ENCODE assay signal across 19 cellular contexts in genomic region chrX:107632291-107632690, GRCh38. TPM values are rescaled to one million over a fixed set of nuclear protein-coding genes. Genes with fewer than 3 reads are reported as not detected.
DNase-seq lines count a peak whose midpoint lies in the region; ATAC-seq and TF ChIP-seq lines count a peak whose summit lies in the region.
"Had no signal": no experiment of that assay in that cellular context is flagged by ENCODE, and none has a peak within 500 bp of the region (broad histone marks: within the 10 kb centered on the region; RNA-seq: fewer than 3 reads in every experiment).

No MANE protein-coding gene starts in this region.

- H3K4me3 ChIP-seq in gastroesophageal sphincter = no peak overlapping the region
- H3K4me3 ChIP-seq in GM23338 = no peak overlapping the region
- H3K4me3 ChIP-seq: K562, MG63, SJSA1 had no signal

- no peak for TF ChIP-seq EP300 in gastroesophageal sphincter (IDR thresholded peaks at IDR 0.05)

- H3F3A ChIP-seq in GM23338 (replicated peaks; ENCODE audit: low read depth) = no peaks in the 10 kb centered on the region

- H3K4me1 ChIP-seq in gastroesophageal sphincter (peaks cover 0 to 16% (median 0%) of the 10 kb centered on the region in 3 donors), GM23338 (ENCODE audit: insufficient read depth) (peaks cover 5% of the 10 kb centered on the region; the same call in 1 of the 2 replicates)

- no peaks in the 10 kb centered on the region for H3K27me3 ChIP-seq in gastroesophageal sphincter
- H3K27me3 ChIP-seq in GM23338 (ENCODE audit: insufficient read depth) = no peaks in the 10 kb centered on the region
- H3K27me3 ChIP-seq: MG63, SJSA1 had no signal

- peak overlapping the region; percentile 53 for H3K4me3 Mint-ChIP-seq in HFFc6
- H3K4me3 Mint-ChIP-seq in activated T-helper 17 cell treated with anti-CD3 and anti-CD28 coated beads, Interleukin-2, amount 50 U/mL, for 72 hours = peak overlapping the region; percentile 13
- no peak overlapping the region for H3K4me3 Mint-ChIP-seq in GM23338

- H4K20me1 ChIP-seq in GM23338 (replicated peaks; ENCODE audit: insufficient read depth) = peaks cover 15% of the 10 kb centered on the region

- H3K9me3 Mint-ChIP-seq in HFFc6 = no peaks in the 10 kb centered on the region
- no peaks in the 10 kb centered on the region for H3K9me3 Mint-ChIP-seq in activated T-helper 17 cell treated with anti-CD3 and anti-CD28 coated beads, Interleukin-2, amount 50 U/mL, for 72 hours
- no peaks in the 10 kb centered on the region for H3K9me3 Mint-ChIP-seq in GM23338
- H3K9me3 Mint-ChIP-seq: CD8-positive, alpha-beta memory T cell had no signal

- peaks cover 87% of the 10 kb centered on the region for H3K79me2 ChIP-seq in GM23338 (replicated peaks; ENCODE audit: insufficient read depth)

- H3K27ac ChIP-seq in gastroesophageal sphincter (no peak overlapping the region), GM23338 (ENCODE audit: low read depth) (no peak overlapping the region)
- H3K27ac ChIP-seq: HL-60, SJSA1 had no signal

- no peak for TF ChIP-seq POLR2A in gastroesophageal sphincter (IDR thresholded peaks at IDR 0.05)

- H2AFZ ChIP-seq in GM23338 = no peak overlapping the region

- H3K27me3 Mint-ChIP-seq in HFFc6 (ENCODE audit: insufficient read depth) (no peaks in the 10 kb centered on the region), GM23338 (ENCODE audit: insufficient read depth, low read depth, poor library complexity) (no peaks in the 10 kb centered on the region)
- H3K27me3 Mint-ChIP-seq in activated T-helper 17 cell treated with anti-CD3 and anti-CD28 coated beads, Interleukin-2, amount 50 U/mL, for 72 hours = no peaks in the 10 kb centered on the region

- H3K4me1 Mint-ChIP-seq in HFFc6 (ENCODE audit: low read depth) (peaks cover 32% of the 10 kb centered on the region), GM23338 (peaks cover 14% of the 10 kb centered on the region; the same call in 2 of the 3 replicates)
- peaks cover 10% of the 10 kb centered on the region for H3K4me1 Mint-ChIP-seq in activated T-helper 17 cell treated with anti-CD3 and anti-CD28 coated beads, Interleukin-2, amount 50 U/mL, for 72 hours

- H3K9me2 ChIP-seq in GM23338 (ENCODE audit: insufficient read depth) = no peaks in the 10 kb centered on the region

- no peak for ATAC-seq in activated T-helper 17 cell treated with anti-CD3 and anti-CD28 coated beads, Interleukin-2, amount 50 U/mL, for 72 hours (replicated peaks)
- ATAC-seq in gastroesophageal sphincter (no peak), GM23338 (no peak)
- ATAC-seq: K562 had no signal

- H3K36me3 Mint-ChIP-seq in HFFc6 (ENCODE audit: low read depth) = no peaks in the 10 kb centered on the region
- H3K36me3 Mint-ChIP-seq in activated T-helper 17 cell treated with anti-CD3 and anti-CD28 coated beads, Interleukin-2, amount 50 U/mL, for 72 hours (ENCODE audit: low read depth) = peaks cover 20% of the 10 kb centered on the region
- peaks cover 5% of the 10 kb centered on the region for H3K36me3 Mint-ChIP-seq in GM23338 (ENCODE audit: low read depth)

- H3K36me3 ChIP-seq in gastroesophageal sphincter (no peaks in the 10 kb centered on the region), GM23338 (ENCODE audit: insufficient read depth) (no peaks in the 10 kb centered on the region)
- H3K36me3 ChIP-seq: SJSA1 had no signal

- no peaks in the 10 kb centered on the region for H3K9me3 ChIP-seq in gastroesophageal sphincter
- H3K9me3 ChIP-seq: MG63, SJSA1 had no signal

- DNase-seq in ELR (ENCODE audit: low read depth) = peak; percentile 13
- peak; percentile 34 for DNase-seq in HFFc6
- DNase-seq in iris pigment epithelial cell (ENCODE audit: low read depth) = peak; percentile 35
- no peak for DNase-seq in NCI-H524 treated with DMSO at 0.1 percent for 48 hours (lab: John Stamatoyannopoulos, UW)
- no peak for DNase-seq in NCI-H2029 (lab: John Stamatoyannopoulos, UW)
- no peak for DNase-seq in GM23338 (ENCODE audit: low spot score)
- DNase-seq: CD8-positive, alpha-beta memory T cell; MG63; NCI-H1105 treated with DMSO at 0.1 percent for 48 hours; NCI-H1930; NCI-H510A treated with DMSO at 0.1 percent for 48 hours; NK-92 treated with Interleukin-12 subunit alpha and Interleukin-12 subunit beta, amount 100 ng/mL, for 24 hours; OCI-M1; SW 1271 had no signal

- H3K4me2 ChIP-seq in GM23338 = no peak overlapping the region

- H3K27ac Mint-ChIP-seq in HFFc6 (peak overlapping the region; percentile 55), GM23338 (no peak overlapping the region)
- H3K27ac Mint-ChIP-seq in activated T-helper 17 cell treated with anti-CD3 and anti-CD28 coated beads, Interleukin-2, amount 50 U/mL, for 72 hours = no peak overlapping the region
- H3K27ac Mint-ChIP-seq: CD8-positive, alpha-beta memory T cell had no signal

- TF ChIP-seq CTCF in HFFc6 (IDR thresholded peaks at IDR 0.05) = no peak
- no peak for TF ChIP-seq CTCF in gastroesophageal sphincter (IDR thresholded peaks at IDR 0.05)
- TF ChIP-seq CTCF in GM23338 (conservative IDR thresholded peaks at IDR 0.05; ENCODE audit: low read depth in 2 of 2) = no peak

TF ChIP-seq in GM23338, 12 proteins besides CTCF, POLR2A, EP300 and RAD21 (continues in another document):
- TF ChIP-seq POLR2AphosphoS5 (IDR thresholded peaks at IDR 0.05; ENCODE audit: low read depth) (no peak), NANOG (IDR thresholded peaks at IDR 0.05; ENCODE audit: borderline replicate concordance) (no peak), EZH2phosphoT487 (IDR thresholded peaks at IDR 0.05; ENCODE audit: unreplicated experiment) (no peak), JUNB (IDR thresholded peaks at IDR 0.05; ENCODE audit: unreplicated experiment) (no peak), STAT1 (IDR thresholded peaks at IDR 0.05; ENCODE audit: unreplicated experiment) (no peak), ZNF331 (CRISPR knock-in tag; IDR thresholded peaks at IDR 0.05; ENCODE audit: low read depth) (no peak)
- TF ChIP-seq, protein P1, sequence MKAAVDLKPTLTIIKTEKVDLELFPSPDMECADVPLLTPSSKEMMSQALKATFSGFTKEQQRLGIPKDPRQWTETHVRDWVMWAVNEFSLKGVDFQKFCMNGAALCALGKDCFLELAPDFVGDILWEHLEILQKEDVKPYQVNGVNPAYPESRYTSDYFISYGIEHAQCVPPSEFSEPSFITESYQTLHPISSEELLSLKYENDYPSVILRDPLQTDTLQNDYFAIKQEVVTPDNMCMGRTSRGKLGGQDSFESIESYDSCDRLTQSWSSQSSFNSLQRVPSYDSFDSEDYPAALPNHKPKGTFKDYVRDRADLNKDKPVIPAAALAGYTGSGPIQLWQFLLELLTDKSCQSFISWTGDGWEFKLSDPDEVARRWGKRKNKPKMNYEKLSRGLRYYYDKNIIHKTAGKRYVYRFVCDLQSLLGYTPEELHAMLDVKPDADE (IDR thresholded peaks at IDR 0.05) = no peak

RNA-seq across cellular contexts. Expression of gene PRPS1, which starts 4.0 kb away (rescaled TPM):
- 10 to 100 TPM; 67.8 to 78.6 (median 73.7) TPM for total RNA-seq in HFFc6 (2021; fragmentation: NEBNext Ultra II Directional; extraction: Animal tissue kit (Norgen Biotek cat#: 25700))
- 100 to 1,000 TPM in 1 of 2 donors, 10 to 100 TPM in 1; 58.6 to 107 TPM for total RNA-seq in activated T-helper 17 cell treated with anti-CD3 and anti-CD28 coated beads, Interleukin-2, amount 50 U/mL, for 72 hours
- 10 to 100 TPM; 23.5 to 33.4 (median 27.5) TPM for total RNA-seq in gastroesophageal sphincter
- 149 and 189 TPM in 2 replicates for total RNA-seq in GM23338 (2014; rRNA removed; shearing (Covaris generic))
- polyA plus RNA-seq in GM23338 (2016; fragmentation: Nextera tagmentation; extraction: Ambion mirVana) = 91.1 and 93.6 TPM in 2 replicates

Comparison
In these comparisons a context has a peak if more than half of its experiments do, and no peak if none do; other contexts are left out.
1. DNase-seq: peak in ELR (single experiment), HFFc6 (single experiment) and iris pigment epithelial cell (single experiment); none in NCI-H524 treated with DMSO at 0.1 percent for 48 hours (single experiment), NCI-H2029 (single experiment) and GM23338 (single experiment).